Comparison of ENCODE assay signal across 8 cellular contexts in the genomic region with DNA sequence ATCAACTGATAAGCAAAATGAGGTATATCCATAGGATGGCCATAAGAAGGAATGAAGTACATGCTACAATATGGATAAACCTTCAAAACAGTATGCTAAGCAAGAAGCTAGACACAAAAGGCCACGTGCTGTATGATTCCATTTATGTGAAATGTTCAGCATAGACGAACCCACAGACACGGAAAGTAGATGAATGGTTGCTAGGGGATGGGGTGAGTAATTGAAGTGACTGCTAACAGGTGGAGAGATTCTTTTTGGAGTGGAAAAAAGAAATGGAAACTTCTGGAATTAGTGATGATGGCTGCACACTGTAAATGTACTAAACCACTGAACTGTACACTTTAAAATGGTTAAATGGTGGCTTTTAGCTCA. TPM values are rescaled to one million over a fixed set of nuclear protein-coding genes. Genes with fewer than 3 reads are reported as not detected.
A peak's percentile ranks its signal among the peaks of the same experiment; 100 is the strongest.
DNase-seq lines count a peak whose midpoint lies in the region; ATAC-seq and TF ChIP-seq lines count a peak whose summit lies in the region.

No MANE protein-coding gene starts in this region.

- H3K27me3 Mint-ChIP-seq in IgD-negative memory B cell (no peaks in the 10 kb centered on the region), neural crest cell (ENCODE audit: low read depth) (peaks cover 6% of the 10 kb centered on the region)

- no peak overlapping the region for H3K9ac ChIP-seq in BLaER1

- peaks cover 5% of the 10 kb centered on the region for H3K36me3 Mint-ChIP-seq in IgD-negative memory B cell
- H3K36me3 Mint-ChIP-seq in neural crest cell (ENCODE audit: low read depth) = peaks cover 12% of the 10 kb centered on the region

- H3K4me1 Mint-ChIP-seq in IgD-negative memory B cell (peaks cover 40 to 49% (median 40%) of the 10 kb centered on the region in 3 donors), neural crest cell (peaks cover 43% of the 10 kb centered on the region)

- H4K20me1 ChIP-seq in BLaER1 = no peaks in the 10 kb centered on the region

- H3K9me3 Mint-ChIP-seq in IgD-negative memory B cell (peaks cover 0 to 4% (median 2%) of the 10 kb centered on the region in 3 donors), neural crest cell (no peaks in the 10 kb centered on the region)

- TF ChIP-seq CTCF in neural crest cell (conservative IDR thresholded peaks at IDR 0.05) = no peak

- no peak for ATAC-seq in left lobe of liver

- H3K4me3 ChIP-seq in BLaER1 = peak overlapping the region; percentile 60

- H3K4me3 Mint-ChIP-seq in IgD-negative memory B cell (peak overlapping the region in 2 of 4 donors; percentile 66 to 94), neural crest cell (peak overlapping the region; percentile 91)

- H3K27ac ChIP-seq in BLaER1 = no peak overlapping the region

- peaks cover 43% of the 10 kb centered on the region for H3K4me1 ChIP-seq in BLaER1

- peak overlapping the region; percentile 96 for H3K4me2 ChIP-seq in BLaER1

- H3K27me3 ChIP-seq in BLaER1 = peaks cover 15% of the 10 kb centered on the region

- H3K27ac Mint-ChIP-seq in IgD-negative memory B cell (peak overlapping the region in 2 of 3 donors; percentile 81 to 88), neural crest cell (ENCODE audit: unreplicated experiment) (peak overlapping the region; percentile 97)

- H3K9me3 ChIP-seq in BLaER1 = no peaks in the 10 kb centered on the region

- H3K36me3 ChIP-seq in BLaER1 = peaks cover 45% of the 10 kb centered on the region

- peak; percentile 43 for DNase-seq in dermis blood vessel endothelial cell
- no peak for DNase-seq in neural crest cell (ENCODE audit: low read depth, low spot score)
- no peak for DNase-seq in NCI-H2171 (lab: John Stamatoyannopoulos, UW)
- DNase-seq in NCI-H446 treated with DMSO at 0.1 percent for 48 hours (lab: John Stamatoyannopoulos, UW) = no peak
- DNase-seq in left lobe of liver (ENCODE audit: low spot score) = no peak
- no peak for DNase-seq in activated CD4-positive, CD25-positive, alpha-beta regulatory T cell treated with anti-CD3 and anti-CD28 coated beads, Interleukin-2, amount 50 U/mL, for 72 hours

RNA-seq across cellular contexts. Expression of a gene that starts 0.6 kb away (rescaled TPM):
- polyA plus RNA-seq in IgD-negative memory B cell = 0.71 TPM
- total RNA-seq in dermis blood vessel endothelial cell = not detected in 2 replicates
- total RNA-seq in neural crest cell = 3.1 and 4.0 TPM in 2 replicates
- total RNA-seq in left lobe of liver = 0.40 TPM

RNA-seq across cellular contexts. Expression of a gene that starts 10.7 kb away (rescaled TPM):
- polyA plus RNA-seq in IgD-negative memory B cell = 123 TPM
- total RNA-seq in dermis blood vessel endothelial cell (26.4 and 30.4 TPM in 2 replicates), neural crest cell (37.8 and 39.5 TPM in 2 replicates), left lobe of liver (16.5 TPM)

RNA-seq across cellular contexts. Expression of a gene that starts 11.0 kb away (rescaled TPM):
- 4.5 TPM for polyA plus RNA-seq in IgD-negative memory B cell
- total RNA-seq in dermis blood vessel endothelial cell = 28.4 and 43.5 TPM in 2 replicates
- 44.9 and 49.3 TPM in 2 replicates for total RNA-seq in neural crest cell
- total RNA-seq in left lobe of liver = 11.0 TPM
